In the genomic region with DNA sequence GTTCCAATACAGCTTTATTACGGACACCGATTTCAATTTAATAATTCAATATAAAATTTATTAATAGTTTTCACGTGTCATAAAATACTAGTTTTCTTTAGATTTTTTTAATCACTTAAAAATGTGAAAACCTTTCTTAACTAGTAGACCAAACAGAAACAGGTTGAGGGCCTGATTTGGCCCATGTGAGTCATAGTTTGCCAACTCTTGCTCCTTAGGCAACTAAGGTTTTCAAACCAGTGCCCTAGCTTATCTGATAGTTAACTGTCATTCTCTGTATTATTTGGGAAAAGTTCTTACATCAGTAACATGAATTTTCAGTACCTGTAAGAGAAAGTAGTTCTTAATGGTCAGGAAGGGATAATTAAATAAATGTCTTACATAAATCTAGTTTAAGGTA, we compare ENCODE assay signal across 27 cellular contexts.
"Had no signal": no experiment of that assay in that cellular context is flagged by ENCODE, and none has a peak within 500 bp of the region (broad histone marks: within the 10 kb centered on the region; RNA-seq: fewer than 3 reads in every experiment).

No MANE protein-coding gene starts in this region.

- ATAC-seq: activated T-helper 17 cell treated with anti-CD3 and anti-CD28 coated beads, Interleukin-2, amount 50 U/mL, for 72 hours; T-helper 17 cell had no signal

- H3K9me3 Mint-ChIP-seq: activated B cell treated with CpG ODN at 0.5 μM for 24 hours; activated T-helper 17 cell treated with anti-CD3 and anti-CD28 coated beads, Interleukin-2, amount 50 U/mL, for 72 hours had no signal

- H3K27ac Mint-ChIP-seq: activated B cell treated with CpG ODN at 0.5 μM for 24 hours; activated CD4-positive, alpha-beta memory T cell treated with anti-CD3 and anti-CD28 coated beads for 36 hours; activated CD4-positive, alpha-beta T cell treated with anti-CD3 and anti-CD28 coated beads, Interleukin-2, amount 10 ng/mL, durations not matched to agents 24 days and 14 days; activated naive CD4-positive, alpha-beta T cell treated with anti-CD3 and anti-CD28 coated beads for 36 hours; activated naive CD8-positive, alpha-beta T cell; activated T-helper 17 cell treated with anti-CD3 and anti-CD28 coated beads, Interleukin-2, amount 50 U/mL, for 72 hours had no signal

- H3K27me3 Mint-ChIP-seq: activated B cell treated with CpG ODN at 0.5 μM for 24 hours; activated CD4-positive, alpha-beta memory T cell treated with anti-CD3 and anti-CD28 coated beads for 36 hours; activated CD4-positive, alpha-beta T cell treated with anti-CD3 and anti-CD28 coated beads, Interleukin-2, amount 10 ng/mL, durations not matched to agents 24 days and 14 days; activated naive CD8-positive, alpha-beta T cell; activated T-helper 17 cell treated with anti-CD3 and anti-CD28 coated beads, Interleukin-2, amount 50 U/mL, for 72 hours; T-helper 17 cell had no signal

- DNase-seq: activated B cell treated with CpG ODN at 0.5 μM for 24 hours; activated CD4-positive, alpha-beta memory T cell treated with anti-CD3 and anti-CD28 coated beads for 36 hours; activated CD4-positive, alpha-beta T cell treated with anti-CD3 and anti-CD28 coated beads for 1 hour; activated CD4-positive, alpha-beta T cell treated with anti-CD3 and anti-CD28 coated beads, Interleukin-2, amount 10 ng/mL, durations not matched to agents 24 days and 14 days; activated gamma-delta T cell; activated naive CD4-positive, alpha-beta T cell treated with anti-CD3 and anti-CD28 coated beads for 36 hours; activated T-cell treated with anti-CD3 and anti-CD28 coated beads for 4 hours; activated T-cell treated with anti-CD3 and anti-CD28 coated beads, Interleukin-2, amount 50 U/mL, for 48 hours; brain microvascular endothelial cell; cerebellar nuclear complex; MM.1S; NCI-H1092 treated with DMSO at 0.1 percent for 48 hours; NCI-H1417 treated with DMSO at 0.1 percent for 48 hours; NCI-H1694; NCI-H2029; NCI-H2107; NCI-H2171 treated with DMSO at 0.1 percent for 48 hours; NCI-H345; NCI-H510A; NCI-H526 treated with DMSO at 0.1 percent for 48 hours; NCI-H82; NK-92 treated with Interleukin-12 subunit alpha and Interleukin-12 subunit beta, amount 100 ng/mL, for 24 hours; SIG-M5; T-helper 17 cell; T-helper 9 cell had no signal

- H3K27ac ChIP-seq: brain microvascular endothelial cell had no signal

- H3K4me3 Mint-ChIP-seq: activated B cell treated with CpG ODN at 0.5 μM for 24 hours; activated CD4-positive, alpha-beta memory T cell treated with anti-CD3 and anti-CD28 coated beads for 36 hours; activated CD4-positive, alpha-beta T cell treated with anti-CD3 and anti-CD28 coated beads, Interleukin-2, amount 10 ng/mL, durations not matched to agents 24 days and 14 days; activated naive CD4-positive, alpha-beta T cell treated with anti-CD3 and anti-CD28 coated beads for 36 hours; activated naive CD8-positive, alpha-beta T cell; activated T-helper 17 cell treated with anti-CD3 and anti-CD28 coated beads, Interleukin-2, amount 50 U/mL, for 72 hours; T-helper 17 cell had no signal

- H3K27me3 ChIP-seq: brain microvascular endothelial cell had no signal

- H3K36me3 ChIP-seq: brain microvascular endothelial cell had no signal
